In the genomic region with DNA sequence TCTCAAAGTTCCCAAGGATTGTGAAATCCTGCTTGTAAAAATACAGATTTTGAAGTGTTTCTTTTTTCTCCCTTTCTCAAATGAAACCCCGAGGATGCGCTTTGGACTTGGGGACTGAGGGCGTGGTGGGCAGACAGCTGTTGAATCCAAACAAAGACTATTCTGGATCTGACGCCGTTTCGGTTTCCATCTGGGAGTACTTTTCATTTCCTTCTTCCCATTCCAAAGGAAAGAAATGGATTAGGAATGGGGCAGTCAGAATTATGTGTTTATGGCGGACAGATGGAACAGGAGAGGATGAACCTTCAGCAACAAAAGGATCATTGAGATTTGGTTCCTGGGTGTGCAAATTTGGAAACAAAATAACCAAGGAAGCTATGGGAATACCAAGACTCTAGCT, we compare ENCODE assay signal across 8 cellular contexts.
DNase-seq lines count a peak whose midpoint lies in the region; ATAC-seq and TF ChIP-seq lines count a peak whose summit lies in the region.

No MANE protein-coding gene starts in this region.

- H3K27ac Mint-ChIP-seq in GM23338: no peak overlapping the region

- TF ChIP-seq EP300 in gastroesophageal sphincter (IDR thresholded peaks at IDR 0.05): no peak

- H3K4me2 ChIP-seq in GM23338: peak overlapping the region; percentile 96

- peak overlapping the region; percentile 76 for H3K4me3 ChIP-seq in GM23338
- peak overlapping the region; percentile 24 to 54 for H3K4me3 ChIP-seq in gastroesophageal sphincter
- peak overlapping the region; percentile 55 for H3K4me3 ChIP-seq in psoas muscle

- H3K9me3 ChIP-seq in gastroesophageal sphincter: no peaks in the 10 kb centered on the region
- no peaks in the 10 kb centered on the region for H3K9me3 ChIP-seq in psoas muscle

- H3K27ac ChIP-seq in GM23338 (ENCODE audit: low read depth) (no peak overlapping the region), gastroesophageal sphincter (peak overlapping the region in 2 of 4 donors; percentile 50 to 75), psoas muscle (no peak overlapping the region)

- H4K20me1 ChIP-seq in GM23338 (replicated peaks; ENCODE audit: insufficient read depth): peaks cover 16% of the 10 kb centered on the region

- no peaks in the 10 kb centered on the region for H3K79me2 ChIP-seq in GM23338 (replicated peaks; ENCODE audit: insufficient read depth)

- H3K4me3 Mint-ChIP-seq in GM23338: peak overlapping the region; percentile 70

- WGBS in gastroesophageal sphincter (ENCODE audit: low coverage in 1 of 2), 2 donors: 0 to 4% methylated on average over 4 to 7 of the region's 7 CpGs
- 5 to 8% (median 8%) methylated on average over 7 of the region's 7 CpGs for WGBS in psoas muscle, 3 donors

- peak; percentile 37 for DNase-seq in GM23338 (ENCODE audit: low spot score)
- DNase-seq in NCI-H748 (lab: John Stamatoyannopoulos, UW; ENCODE audit: unreplicated experiment): peak; percentile 84
- no peak for DNase-seq in psoas muscle
- no peak for DNase-seq in GM19238 (ENCODE audit: insufficient read length, low spot score)
- DNase-seq in SIG-M5 (lab: John Stamatoyannopoulos, UW): no peak
- DNase-seq in SKM-1 treated with dmso at 0.1 percent for 144 hours (lab: John Stamatoyannopoulos, UW; ENCODE audit: unreplicated experiment): no peak

- peaks cover 20% of the 10 kb centered on the region; the same call in 1 of the 2 replicates for H3F3A ChIP-seq in GM23338 (replicated peaks; ENCODE audit: low read depth)

- no peak overlapping the region for H2AFZ ChIP-seq in GM23338

- H3K27me3 ChIP-seq in GM23338 (ENCODE audit: insufficient read depth) (peaks cover 92% of the 10 kb centered on the region), gastroesophageal sphincter (peaks cover 80% of the 10 kb centered on the region), psoas muscle (ENCODE audit: insufficient read depth in 3 of 3, low read length in 2 of 3) (peaks cover 0 to 78% (median 19%) of the 10 kb centered on the region in 3 donors)

- H3K9me3 Mint-ChIP-seq in GM23338: no peaks in the 10 kb centered on the region

- H3K4me1 ChIP-seq in GM23338 (ENCODE audit: insufficient read depth): peaks cover 61% of the 10 kb centered on the region
- H3K4me1 ChIP-seq in gastroesophageal sphincter: peaks cover 0 to 59% (median 19%) of the 10 kb centered on the region in 3 donors
- no peaks in the 10 kb centered on the region for H3K4me1 ChIP-seq in psoas muscle

- H3K36me3 ChIP-seq in GM23338 (ENCODE audit: insufficient read depth) (no peaks in the 10 kb centered on the region), gastroesophageal sphincter (no peaks in the 10 kb centered on the region), psoas muscle (ENCODE audit: insufficient read depth in 1 of 2, low read depth in 1 of 2) (no peaks in the 10 kb centered on the region)

- peaks cover 55% of the 10 kb centered on the region for H3K4me1 Mint-ChIP-seq in GM23338

- no peaks in the 10 kb centered on the region for H3K9me2 ChIP-seq in GM23338 (ENCODE audit: insufficient read depth)

- intact Hi-C loops in psoas muscle (cut with DNase I): loop anchor here in 1 of 2 donors (5.0 to 10.0 kb wide), 2 partner anchors 415 to 1038 kb away; a partner anchor contains a TSS

- no peaks in the 10 kb centered on the region; the same call in 2 of the 3 replicates for H3K36me3 Mint-ChIP-seq in GM23338 (ENCODE audit: low read depth)

- H3K27me3 Mint-ChIP-seq in GM23338 (ENCODE audit: insufficient read depth, low read depth, poor library complexity): peaks cover 88% of the 10 kb centered on the region

- TF ChIP-seq POLR2A in gastroesophageal sphincter (IDR thresholded peaks at IDR 0.05): no peak

- ATAC-seq in GM23338: no peak
- ATAC-seq in gastroesophageal sphincter: no peak
- ATAC-seq in psoas muscle: no peak
- no peak for ATAC-seq in GM19452 (IDR thresholded peaks at IDR 0.05; ENCODE audit: unreplicated experiment)

- no peak for TF ChIP-seq CTCF in GM23338 (conservative IDR thresholded peaks at IDR 0.05; ENCODE audit: low read depth in 2 of 2)
- no peak for TF ChIP-seq CTCF in gastroesophageal sphincter (IDR thresholded peaks at IDR 0.05)
- TF ChIP-seq CTCF in psoas muscle (IDR thresholded peaks at IDR 0.05): no peak

TF ChIP-seq in GM23338, 12 proteins besides CTCF, POLR2A, EP300 and RAD21:
- TF ChIP-seq STAT1 (IDR thresholded peaks at IDR 0.05; ENCODE audit: unreplicated experiment): no peak
- TF ChIP-seq, protein P1, sequence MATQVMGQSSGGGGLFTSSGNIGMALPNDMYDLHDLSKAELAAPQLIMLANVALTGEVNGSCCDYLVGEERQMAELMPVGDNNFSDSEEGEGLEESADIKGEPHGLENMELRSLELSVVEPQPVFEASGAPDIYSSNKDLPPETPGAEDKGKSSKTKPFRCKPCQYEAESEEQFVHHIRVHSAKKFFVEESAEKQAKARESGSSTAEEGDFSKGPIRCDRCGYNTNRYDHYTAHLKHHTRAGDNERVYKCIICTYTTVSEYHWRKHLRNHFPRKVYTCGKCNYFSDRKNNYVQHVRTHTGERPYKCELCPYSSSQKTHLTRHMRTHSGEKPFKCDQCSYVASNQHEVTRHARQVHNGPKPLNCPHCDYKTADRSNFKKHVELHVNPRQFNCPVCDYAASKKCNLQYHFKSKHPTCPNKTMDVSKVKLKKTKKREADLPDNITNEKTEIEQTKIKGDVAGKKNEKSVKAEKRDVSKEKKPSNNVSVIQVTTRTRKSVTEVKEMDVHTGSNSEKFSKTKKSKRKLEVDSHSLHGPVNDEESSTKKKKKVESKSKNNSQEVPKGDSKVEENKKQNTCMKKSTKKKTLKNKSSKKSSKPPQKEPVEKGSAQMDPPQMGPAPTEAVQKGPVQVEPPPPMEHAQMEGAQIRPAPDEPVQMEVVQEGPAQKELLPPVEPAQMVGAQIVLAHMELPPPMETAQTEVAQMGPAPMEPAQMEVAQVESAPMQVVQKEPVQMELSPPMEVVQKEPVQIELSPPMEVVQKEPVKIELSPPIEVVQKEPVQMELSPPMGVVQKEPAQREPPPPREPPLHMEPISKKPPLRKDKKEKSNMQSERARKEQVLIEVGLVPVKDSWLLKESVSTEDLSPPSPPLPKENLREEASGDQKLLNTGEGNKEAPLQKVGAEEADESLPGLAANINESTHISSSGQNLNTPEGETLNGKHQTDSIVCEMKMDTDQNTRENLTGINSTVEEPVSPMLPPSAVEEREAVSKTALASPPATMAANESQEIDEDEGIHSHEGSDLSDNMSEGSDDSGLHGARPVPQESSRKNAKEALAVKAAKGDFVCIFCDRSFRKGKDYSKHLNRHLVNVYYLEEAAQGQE (IDR thresholded peaks at IDR 0.05; ENCODE audit: unreplicated experiment): no peak

Comparison
In these comparisons a context has a peak if more than half of its experiments do, and no peak if none do; other contexts are left out.
1. DNase-seq: peak in GM23338 (single experiment) and NCI-H748 (single experiment); none in psoas muscle (0 of 2), GM19238 (single experiment), SIG-M5 (single experiment) and SKM-1 treated with dmso at 0.1 percent for 144 hours (single experiment).
2. Peak in every context shown above with its lines, with median percentiles within 50 percentile points of each other: H3K4me3 ChIP-seq.